Comparison of ENCODE assay signal across 17 cellular contexts in the genomic region with DNA sequence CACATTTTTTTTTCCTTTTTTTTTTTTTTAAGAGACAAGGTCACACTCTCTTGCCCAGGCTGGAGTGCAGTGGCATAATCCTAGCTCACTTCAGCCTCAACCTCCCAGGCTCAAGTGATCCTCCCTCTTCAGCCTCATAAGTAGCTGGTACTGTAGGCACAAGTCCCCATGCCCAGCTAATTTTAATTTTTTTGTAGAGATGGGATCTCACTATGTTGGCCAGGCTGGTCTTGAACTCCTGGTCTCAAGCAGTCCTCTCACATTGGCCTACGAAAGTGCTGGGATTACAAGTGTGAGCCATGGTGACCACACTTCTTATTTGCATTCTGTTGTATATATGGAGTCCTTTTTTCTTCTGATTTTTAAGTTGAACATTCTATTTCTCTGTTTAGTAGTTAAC. TPM values are rescaled to one million over a fixed set of nuclear protein-coding genes. Genes with fewer than 3 reads are reported as not detected.
DNase-seq lines count a peak whose midpoint lies in the region; ATAC-seq, FAIRE-seq and TF ChIP-seq lines count a peak whose summit lies in the region.
"Had no signal": no experiment of that assay in that cellular context is flagged by ENCODE, and none has a peak within 500 bp of the region (broad histone marks: within the 10 kb centered on the region; RNA-seq: fewer than 3 reads in every experiment).

No MANE protein-coding gene starts in this region.

- H3K27me3 Mint-ChIP-seq in activated naive CD8-positive, alpha-beta T cell, result no peaks in the 10 kb centered on the region
- no peaks in the 10 kb centered on the region for H3K27me3 Mint-ChIP-seq in activated naive CD8-positive, alpha-beta T cell treated with anti-CD3 and anti-CD28 coated beads for 36 hours
- H3K27me3 Mint-ChIP-seq in IgD-negative memory B cell, result no peaks in the 10 kb centered on the region
- H3K27me3 Mint-ChIP-seq: CD4-positive, alpha-beta memory T cell had no signal

- H3K79me2 ChIP-seq in K562 (ENCODE audit: control insufficient read depth, insufficient read depth, low read length), result 0 out of 3 replicates have a peak, but pooled peaks cover 4% of the 10 kb centered on the region

- no peaks in the 10 kb centered on the region for H3K4me1 Mint-ChIP-seq in activated naive CD8-positive, alpha-beta T cell (ENCODE audit: low read depth)
- no peaks in the 10 kb centered on the region for H3K4me1 Mint-ChIP-seq in activated naive CD8-positive, alpha-beta T cell treated with anti-CD3 and anti-CD28 coated beads for 36 hours
- H3K4me1 Mint-ChIP-seq in IgD-negative memory B cell, result peaks cover 4 to 8% (median 6%) of the 10 kb centered on the region in 3 donors
- peaks cover 15% of the 10 kb centered on the region for H3K4me1 Mint-ChIP-seq in stimulated activated effector memory CD8-positive, alpha-beta T cell treated with anti-CD3 and anti-CD28 coated beads, Interleukin-12 subunit alpha, Interleukin-12 subunit beta, amount 100 ng/mL, for 72 hours

- TF ChIP-seq POLR2A in K562 (conservative IDR thresholded peaks at IDR 0.05) (no peak), testis (IDR thresholded peaks at IDR 0.05) (no peak)

- no peak for TF ChIP-seq CTCF in K562 (IDR thresholded peaks at IDR 0.05 in 2 of 3, conservative IDR thresholded peaks at IDR 0.05 in 1 of 3; ENCODE audit: insufficient read depth in 2 of 3, low read depth in 1 of 3, low read length in 3 of 3)
- TF ChIP-seq CTCF in testis (IDR thresholded peaks at IDR 0.05), result no peak

- CTCF ChIA-PET in K562 (lab: Yijun Ruan, JAX; ENCODE audit: low intra/inter-chr PET ratio), result no interaction called here

- no peak overlapping the region for H3K4me2 ChIP-seq in K562 (ENCODE audit: insufficient read depth, low read length)

- H3K9me3 Mint-ChIP-seq in activated naive CD8-positive, alpha-beta T cell (ENCODE audit: low read depth), result no peaks in the 10 kb centered on the region
- H3K9me3 Mint-ChIP-seq in activated naive CD8-positive, alpha-beta T cell treated with anti-CD3 and anti-CD28 coated beads for 36 hours, result no peaks in the 10 kb centered on the region
- H3K9me3 Mint-ChIP-seq in IgD-negative memory B cell, result no peaks in the 10 kb centered on the region
- H3K9me3 Mint-ChIP-seq in stimulated activated effector memory CD8-positive, alpha-beta T cell treated with anti-CD3 and anti-CD28 coated beads, Interleukin-12 subunit alpha, Interleukin-12 subunit beta, amount 100 ng/mL, for 72 hours, result no peaks in the 10 kb centered on the region

- H3K27ac ChIP-seq in K562 (ENCODE audit: extremely low read depth, low read depth, low read length) (no peak overlapping the region), testis (no peak overlapping the region)

- POLR2A ChIA-PET in K562 (lab: Yijun Ruan, JAX), result no interaction called here

- no peak for TF ChIP-seq RAD21 in K562 (CRISPR knock-in tag; conservative IDR thresholded peaks at IDR 0.05 in 1 of 2, IDR thresholded peaks at IDR 0.05 in 1 of 2)

- FAIRE-seq in K562 (lab: Jason Lieb, UNC), result no peak

- H4K20me1 ChIP-seq in K562 (replicated peaks; ENCODE audit: control insufficient read depth, insufficient read depth, low read length), result no peaks in the 10 kb centered on the region

- TF ChIP-seq EP300 in K562 (IDR thresholded peaks at IDR 0.05; ENCODE audit: low read length), result no peak

- peak overlapping the region; percentile 36 for H3K4me3 Mint-ChIP-seq in activated naive CD8-positive, alpha-beta T cell
- H3K4me3 Mint-ChIP-seq in activated naive CD8-positive, alpha-beta T cell treated with anti-CD3 and anti-CD28 coated beads for 36 hours, result no peak overlapping the region
- H3K4me3 Mint-ChIP-seq in IgD-negative memory B cell, result peak overlapping the region in 3 of 4 donors; percentile 30 to 56 (median 55)
- H3K4me3 Mint-ChIP-seq in stimulated activated effector memory CD8-positive, alpha-beta T cell treated with anti-CD3 and anti-CD28 coated beads, Interleukin-12 subunit alpha, Interleukin-12 subunit beta, amount 100 ng/mL, for 72 hours, result peak overlapping the region; percentile 36

- peaks cover 4% of the 10 kb centered on the region for H3K36me3 Mint-ChIP-seq in activated naive CD8-positive, alpha-beta T cell
- H3K36me3 Mint-ChIP-seq in activated naive CD8-positive, alpha-beta T cell treated with anti-CD3 and anti-CD28 coated beads for 36 hours, result peaks cover 3% of the 10 kb centered on the region
- peaks cover 6% of the 10 kb centered on the region for H3K36me3 Mint-ChIP-seq in IgD-negative memory B cell
- no peaks in the 10 kb centered on the region for H3K36me3 Mint-ChIP-seq in stimulated activated effector memory CD8-positive, alpha-beta T cell treated with anti-CD3 and anti-CD28 coated beads, Interleukin-12 subunit alpha, Interleukin-12 subunit beta, amount 100 ng/mL, for 72 hours

- no peak overlapping the region for H3K9ac ChIP-seq in K562 (ENCODE audit: insufficient read depth in 1 of 2, low read depth in 2 of 2, low read length in 2 of 2)

- H2AFZ ChIP-seq in K562 (ENCODE audit: low read depth, low read length), result no peak overlapping the region

- H3K9me3 ChIP-seq in K562 (replicated peaks; ENCODE audit: control insufficient read depth, insufficient read depth, low read depth, low read length) (no peaks in the 10 kb centered on the region), testis (no peaks in the 10 kb centered on the region)

- ATAC-seq in K562 (no peak), HG02981 (IDR thresholded peaks at IDR 0.05; ENCODE audit: unreplicated experiment) (no peak)
- ATAC-seq in stimulated activated effector memory CD8-positive, alpha-beta T cell treated with anti-CD3 and anti-CD28 coated beads, Interleukin-12 subunit alpha, Interleukin-12 subunit beta, amount 100 ng/mL, for 72 hours, result peak; percentile 11
- ATAC-seq: Panc1, Right ventricle myocardium inferior had no signal

- intact Hi-C loops in K562 (cut with micrococcal nuclease), result no loop called here
- intact Hi-C loops in testis (cut with DNase I; ENCODE audit: low total_unique reads), result no loop called here

- 92% methylated on average over 1 of the region's 1 CpG for WGBS in K562 (ENCODE audit: insufficient coverage, low coverage, missing lambda C conversion rate)
- WGBS in testis, 2 donors, result 83 to 90% methylated on average over 1 of the region's 1 CpG

- H3K4me1 ChIP-seq in K562 (replicated peaks in 1 of 2; ENCODE audit: control insufficient read depth in 2 of 2, insufficient read depth in 2 of 2, low read length in 2 of 2) (peaks cover 0 to 4% of the 10 kb centered on the region in 2 experiments; a peak in 3 of 5 replicates), testis (no peaks in the 10 kb centered on the region)

- in situ Hi-C loops in K562 (cut with MboI), result no loop called here

- no TSS peak for BruUV-seq in K562 (replicated peaks; lab: Mats Ljungman, UMichigan)

- no peak for DNase-seq in activated naive CD8-positive, alpha-beta T cell treated with anti-CD3 and anti-CD28 coated beads for 36 hours
- DNase-seq in K562 (ENCODE audit: extremely low read depth in 1 of 4, low spot score in 3 of 4), result no peak
- DNase-seq in stimulated activated effector memory CD8-positive, alpha-beta T cell treated with anti-CD3 and anti-CD28 coated beads, Interleukin-12 subunit alpha, Interleukin-12 subunit beta, amount 100 ng/mL, for 72 hours (ENCODE audit: low spot score in 2 of 2), result no peak
- DNase-seq in testis, result no peak
- no peak for DNase-seq in NCI-H2196 treated with DMSO at 0.1 percent for 48 hours (lab: John Stamatoyannopoulos, UW; ENCODE audit: unreplicated experiment)
- DNase-seq: AML-193, DND-41, GDM1, NCI-H146, NCI-H446, NCI-H774 had no signal

- no peak overlapping the region for H3K27ac Mint-ChIP-seq in activated naive CD8-positive, alpha-beta T cell
- H3K27ac Mint-ChIP-seq in activated naive CD8-positive, alpha-beta T cell treated with anti-CD3 and anti-CD28 coated beads for 36 hours, result no peak overlapping the region
- no peak overlapping the region for H3K27ac Mint-ChIP-seq in IgD-negative memory B cell
- no peak overlapping the region for H3K27ac Mint-ChIP-seq in stimulated activated effector memory CD8-positive, alpha-beta T cell treated with anti-CD3 and anti-CD28 coated beads, Interleukin-12 subunit alpha, Interleukin-12 subunit beta, amount 100 ng/mL, for 72 hours

- no peaks in the 10 kb centered on the region for H3K27me3 ChIP-seq in K562 (ENCODE audit: control insufficient read depth in 2 of 2, insufficient read depth in 2 of 2, low read length in 2 of 2)
- H3K27me3 ChIP-seq in testis, result no peaks in the 10 kb centered on the region

- H3K4me3 ChIP-seq in K562, result no peak overlapping the region
- peak overlapping the region in 1 of 2 donors; percentile 36 for H3K4me3 ChIP-seq in testis

- H3K9me1 ChIP-seq in K562 (ENCODE audit: control insufficient read depth, insufficient read depth, low read length), result no peaks in the 10 kb centered on the region

- H3K36me3 ChIP-seq in K562 (ENCODE audit: control insufficient read depth, insufficient read depth, low read length) (no peaks in the 10 kb centered on the region; the same call in 2 of the 3 replicates), testis (ENCODE audit: low read depth, missing control alignments) (no peaks in the 10 kb centered on the region)

RNA-seq across cellular contexts. Expression of a gene that starts 21.4 kb away (rescaled TPM):
- total RNA-seq in activated naive CD8-positive, alpha-beta T cell treated with anti-CD3 and anti-CD28 coated beads for 36 hours, result 1 to 10 TPM; 8.5 to 9.1 TPM
- polyA plus RNA-seq in IgD-negative memory B cell (19.3 TPM), K562 (2011; rRNA removed) (30.0 and 48.2 TPM in 2 replicates), K562 (2014; fragmentation: Illumina TruSeq; extraction: Trizol) (22.6 and 25.3 TPM in 2 replicates), K562 (2014; fragmentation: Nextera tagmentation; extraction: Ambion mirVana) (1 to 10 TPM; 5.4 to 8.7 TPM), K562 (2014; rRNA removed) (14.9 and 17.5 TPM in 2 replicates), testis (ENCODE audit: insufficient read depth, low read depth, low replicate concordance) (67.5 TPM)
- 49.5 and 94.9 TPM in 2 replicates for total RNA-seq in K562 (2011; cell fraction: chromatin; rRNA removed; ENCODE audit: low replicate concordance)
- 28.2 and 31.3 TPM in 2 replicates for total RNA-seq in K562 (2011; cell fraction: nucleolus; rRNA removed)
- total RNA-seq in K562 (2011; cell fraction: nucleoplasm; rRNA removed), result 38.9 and 51.6 TPM in 2 replicates
- total RNA-seq in K562 (2014; rRNA removed) (9.7 and 12.5 TPM in 2 replicates), K562 (2014; rRNA removed; fragmentation: Illumina TruSeq; extraction: Trizol) (18.3 and 20.3 TPM in 2 replicates), K562 (2015; rRNA removed; fragmentation: Illumina TruSeq; extraction: Trizol) (17.8 and 17.9 TPM in 2 replicates), K562 (2021) (14.6 and 16.3 TPM in 2 replicates), testis (10 to 100 TPM; 47.1 to 65.0 TPM)
- 20.0 and 25.0 TPM in 2 replicates for polyA plus RNA-seq in K562 (2011; cell fraction: cytosol; rRNA removed)
- polyA plus RNA-seq in K562 (2011; cell fraction: nucleus; rRNA removed), result 17.1 and 18.6 TPM in 2 replicates
- polyA plus RNA-seq in K562 (2012), result 14.7 and 16.8 TPM in 2 replicates
- polyA minus RNA-seq in K562 (2011; rRNA and poly(A)+ RNA removed), result 41.3 and 51.6 TPM in 2 replicates
- polyA minus RNA-seq in K562 (2011; cell fraction: cytosol; rRNA and poly(A)+ RNA removed), result 15.9 and 27.9 TPM in 2 replicates
- polyA minus RNA-seq in K562 (2011; cell fraction: nucleus; rRNA and poly(A)+ RNA removed), result 12.3 and 24.8 TPM in 2 replicates

RNA-seq across cellular contexts. Expression of a gene that starts 42.0 kb away (rescaled TPM):
- total RNA-seq in activated naive CD8-positive, alpha-beta T cell treated with anti-CD3 and anti-CD28 coated beads for 36 hours, result not detected
- polyA plus RNA-seq in IgD-negative memory B cell (not detected), K562 (2011; rRNA removed) (0.83 and 1.2 TPM in 2 replicates), K562 (2014; fragmentation: Illumina TruSeq; extraction: Trizol) (0.36 and 0.61 TPM in 2 replicates), K562 (2014; fragmentation: Nextera tagmentation; extraction: Ambion mirVana) (under 1 TPM; 0.10 to 0.15 TPM), K562 (2014; rRNA removed) (0.36 and 0.98 TPM in 2 replicates), testis (ENCODE audit: insufficient read depth, low read depth, low replicate concordance) (3.5 TPM)
- 2.1 and 4.9 TPM in 2 replicates for total RNA-seq in K562 (2011; cell fraction: chromatin; rRNA removed; ENCODE audit: low replicate concordance)
- 2.0 and 2.3 TPM in 2 replicates for total RNA-seq in K562 (2011; cell fraction: nucleolus; rRNA removed)
- total RNA-seq in K562 (2011; cell fraction: nucleoplasm; rRNA removed), result 1.7 and 2.2 TPM in 2 replicates
- total RNA-seq in K562 (2014; rRNA removed) (0.50 and 0.69 TPM in 2 replicates), K562 (2014; rRNA removed; fragmentation: Illumina TruSeq; extraction: Trizol) (0.47 and 0.99 TPM in 2 replicates), K562 (2015; rRNA removed; fragmentation: Illumina TruSeq; extraction: Trizol) (0.40 and 0.45 TPM in 2 replicates), K562 (2021) (0.62 and 0.69 TPM in 2 replicates), testis (1 to 10 TPM in 1 of 2 donors, under 1 TPM in 1; 0.87 to 1.1 TPM)
- polyA plus RNA-seq in K562 (2011; cell fraction: cytosol; rRNA removed), result 0.80 and 0.89 TPM in 2 replicates
- polyA plus RNA-seq in K562 (2011; cell fraction: nucleus; rRNA removed), result 0.98 and 2.8 TPM in 2 replicates
- polyA plus RNA-seq in K562 (2012), result 0.30 and 0.51 TPM in 2 replicates
- 0.57 and 0.84 TPM in 2 replicates for polyA minus RNA-seq in K562 (2011; rRNA and poly(A)+ RNA removed)
- polyA minus RNA-seq in K562 (2011; cell fraction: cytosol; rRNA and poly(A)+ RNA removed), result 0.73 and 0.95 TPM in 2 replicates
- 0.33 and 0.67 TPM in 2 replicates for polyA minus RNA-seq in K562 (2011; cell fraction: nucleus; rRNA and poly(A)+ RNA removed)
- total RNA-seq: CD4-positive, alpha-beta memory T cell; Right ventricle myocardium inferior had no signal
- polyA plus RNA-seq: CD4-positive, alpha-beta memory T cell had no signal

RNA-seq across cellular contexts. Expression of a gene that starts 51.7 kb away (rescaled TPM):
- not detected for total RNA-seq in activated naive CD8-positive, alpha-beta T cell treated with anti-CD3 and anti-CD28 coated beads for 36 hours
- polyA plus RNA-seq in IgD-negative memory B cell, result not detected
- total RNA-seq in K562 (2011; cell fraction: chromatin; rRNA removed; ENCODE audit: low replicate concordance), result 0.77 and 1.9 TPM in 2 replicates
- total RNA-seq in K562 (2011; cell fraction: nucleolus; rRNA removed), result 2.7 and 2.8 TPM in 2 replicates
- 1.3 and 1.9 TPM in 2 replicates for total RNA-seq in K562 (2011; cell fraction: nucleoplasm; rRNA removed)
- total RNA-seq in K562 (2014; rRNA removed), result 2.0 and 2.1 TPM in 2 replicates
- total RNA-seq in K562 (2014; rRNA removed; fragmentation: Illumina TruSeq; extraction: Trizol), result 0.10 and 0.15 TPM in 2 replicates
- total RNA-seq in K562 (2015; rRNA removed; fragmentation: Illumina TruSeq; extraction: Trizol), result 0.14 and 0.23 TPM in 2 replicates
- total RNA-seq in K562 (2021), result 1.4 and 1.5 TPM in 2 replicates
- 0.35 and 0.81 TPM in 2 replicates for polyA plus RNA-seq in K562 (2011; rRNA removed)
- 0.75 and 1.8 TPM in 2 replicates for polyA plus RNA-seq in K562 (2011; cell fraction: cytosol; rRNA removed)
- polyA plus RNA-seq in K562 (2011; cell fraction: nucleus; rRNA removed), result 2.0 and 2.9 TPM in 2 replicates
- 0.64 and 1.00 TPM in 2 replicates for polyA plus RNA-seq in K562 (2012)
- 0.31 and 0.61 TPM in 2 replicates for polyA plus RNA-seq in K562 (2014; fragmentation: Illumina TruSeq; extraction: Trizol)
- polyA plus RNA-seq in K562 (2014; fragmentation: Nextera tagmentation; extraction: Ambion mirVana), result under 1 TPM; 0.08 to 0.10 TPM
- polyA plus RNA-seq in K562 (2014; rRNA removed), result 1.2 and 1.3 TPM in 2 replicates
- polyA minus RNA-seq in K562 (2011; rRNA and poly(A)+ RNA removed), result 0.18 TPM in 1 of 2 replicates, not detected in the other
- 0.38 and 1.0 TPM in 2 replicates for polyA minus RNA-seq in K562 (2011; cell fraction: cytosol; rRNA and poly(A)+ RNA removed)
- polyA minus RNA-seq in K562 (2011; cell fraction: nucleus; rRNA and poly(A)+ RNA removed), result 0.94 and 1.00 TPM in 2 replicates
- 1 to 10 TPM; 3.3 to 5.5 TPM for total RNA-seq in testis
- 2.9 TPM for polyA plus RNA-seq in testis (ENCODE audit: insufficient read depth, low read depth, low replicate concordance)
- total RNA-seq: CD4-positive, alpha-beta memory T cell; Right ventricle myocardium inferior had no signal
- polyA plus RNA-seq: CD4-positive, alpha-beta memory T cell had no signal
